In the genomic region with DNA sequence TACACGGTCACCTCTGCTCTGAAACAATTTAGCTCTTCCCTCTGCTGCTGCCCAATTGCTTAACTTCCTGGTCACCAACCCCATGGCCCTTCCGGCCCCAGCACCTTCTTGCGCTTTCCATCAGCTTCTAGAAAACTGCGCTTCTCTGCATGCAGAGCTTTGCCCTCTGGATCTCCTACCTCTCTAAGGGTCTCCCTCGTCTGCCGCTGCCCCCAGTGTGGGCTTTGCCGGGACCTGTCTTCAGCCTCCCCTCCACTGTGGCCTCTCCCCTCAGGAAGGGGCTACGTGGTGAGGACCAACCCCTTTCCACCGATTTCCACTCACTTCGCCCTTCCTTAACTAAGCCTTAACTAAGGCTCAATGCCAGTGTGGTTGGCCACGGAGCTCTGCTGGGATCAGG, we compare ENCODE assay signal across 28 cellular contexts.
"Had no signal": no experiment of that assay in that cellular context is flagged by ENCODE, and none has a peak within 500 bp of the region (broad histone marks: within the 10 kb centered on the region; RNA-seq: fewer than 3 reads in every experiment).

No MANE protein-coding gene starts in this region.

- H3K4me1 ChIP-seq: left lung, lower lobe of right lung, parathyroid adenoma, right atrium auricular region, right lobe of liver, suprapubic skin, tibial artery, uterus had no signal

- DNase-seq: hypothalamus; immature natural killer cell; kidney; left colon; lower lobe of right lung; mammary epithelial cell; mesenchymal stem cell; midbrain; mucosa of descending colon; naive thymus-derived CD4-positive, alpha-beta T cell; nucleus accumbens; right lobe of liver; stimulated activated CD4-positive, alpha-beta T cell treated with anti-CD3 and anti-CD28 coated beads, Interleukin-1b, Interleukin-23, amount 100 ng/mL, for 48 hours; stimulated activated CD4-positive, alpha-beta T cell treated with anti-CD3 and anti-CD28 coated beads, Interleukin-2, amount 100 ng/mL, for 48 hours; stimulated activated CD4-positive, alpha-beta T cell treated with anti-CD3 and anti-CD28 coated beads, Interleukin-4, amount 100 ng/mL, for 4 hours; stimulated activated CD8-positive, alpha-beta memory T cell treated with anti-CD3 and anti-CD28 coated beads, Interleukin-4, amount 100 ng/mL, for 48 hours; stimulated activated naive CD4-positive, alpha-beta T cell treated with Interleukin-2 at 50 U/mL for 16 hours; uterus had no signal

- H3K9ac ChIP-seq: parathyroid adenoma had no signal

- H3K27ac ChIP-seq: left lung, lower lobe of right lung, parathyroid adenoma, right atrium auricular region, right lobe of liver, suprapubic skin, thoracic aorta, tibial artery, uterus had no signal

- H3K27me3 ChIP-seq: right atrium auricular region, right lobe of liver, suprapubic skin, tibial artery, uterus had no signal

- ATAC-seq: left colon; left lung; lower lobe of right lung; mucosa of descending colon; naive thymus-derived CD4-positive, alpha-beta T cell; natural killer cell treated with Interleukin-12 subunit alpha and Interleukin-12 subunit beta and Interleukin-15 and Interleukin-18, amount 100 ng/mL, for 72 hours; right lobe of liver; stimulated activated memory B cell treated with anti-CD40 and anti-IgM and Interleukin-4, amounts not matched to agents 10 μg/mL and 1 μg/mL and 100 μg/mL, for 72 hours had no signal

- H3K27ac Mint-ChIP-seq: naive thymus-derived CD4-positive, alpha-beta T cell; natural killer cell treated with Interleukin-12 subunit alpha and Interleukin-12 subunit beta and Interleukin-15 and Interleukin-18, amount 100 ng/mL, for 72 hours; progenitor cell of endocrine pancreas; stimulated activated memory B cell treated with anti-CD40 and anti-IgM and Interleukin-4, amounts not matched to agents 10 μg/mL and 1 μg/mL and 100 μg/mL, for 72 hours had no signal

- H3K4me2 ChIP-seq: smooth muscle cell had no signal

- H3K9me3 Mint-ChIP-seq: immature natural killer cell; naive thymus-derived CD4-positive, alpha-beta T cell; natural killer cell treated with Interleukin-12 subunit alpha and Interleukin-12 subunit beta and Interleukin-15 and Interleukin-18, amount 100 ng/mL, for 72 hours; stimulated activated memory B cell treated with anti-CD40 and anti-IgM and Interleukin-4, amounts not matched to agents 10 μg/mL and 1 μg/mL and 100 μg/mL, for 72 hours had no signal

- H3K36me3 Mint-ChIP-seq: immature natural killer cell; naive thymus-derived CD4-positive, alpha-beta T cell; natural killer cell treated with Interleukin-12 subunit alpha and Interleukin-12 subunit beta and Interleukin-15 and Interleukin-18, amount 100 ng/mL, for 72 hours; stimulated activated memory B cell treated with anti-CD40 and anti-IgM and Interleukin-4, amounts not matched to agents 10 μg/mL and 1 μg/mL and 100 μg/mL, for 72 hours had no signal

- H3K36me3 ChIP-seq: left lung, lower lobe of right lung, right atrium auricular region, right lobe of liver, suprapubic skin, thoracic aorta, tibial artery, uterus had no signal

- H3K4me3 ChIP-seq: left lung, lower lobe of right lung, mucosa of descending colon, right atrium auricular region, right lobe of liver, smooth muscle cell, suprapubic skin, thoracic aorta, tibial artery, uterus had no signal

- H3K4me3 Mint-ChIP-seq: immature natural killer cell; naive thymus-derived CD4-positive, alpha-beta T cell; natural killer cell treated with Interleukin-12 subunit alpha and Interleukin-12 subunit beta and Interleukin-15 and Interleukin-18, amount 100 ng/mL, for 72 hours; stimulated activated memory B cell treated with anti-CD40 and anti-IgM and Interleukin-4, amounts not matched to agents 10 μg/mL and 1 μg/mL and 100 μg/mL, for 72 hours had no signal

- H3K27me3 Mint-ChIP-seq: natural killer cell treated with Interleukin-12 subunit alpha and Interleukin-12 subunit beta and Interleukin-15 and Interleukin-18, amount 100 ng/mL, for 72 hours had no signal

- H2AFZ ChIP-seq: parathyroid adenoma had no signal

- H3K9me3 ChIP-seq: left lung, lower lobe of right lung, mucosa of descending colon, right atrium auricular region, right lobe of liver, suprapubic skin, thoracic aorta, tibial artery, uterus had no signal

- H3K4me1 Mint-ChIP-seq: stimulated activated memory B cell treated with anti-CD40 and anti-IgM and Interleukin-4, amounts not matched to agents 10 μg/mL and 1 μg/mL and 100 μg/mL, for 72 hours had no signal
